In the genomic region with DNA sequence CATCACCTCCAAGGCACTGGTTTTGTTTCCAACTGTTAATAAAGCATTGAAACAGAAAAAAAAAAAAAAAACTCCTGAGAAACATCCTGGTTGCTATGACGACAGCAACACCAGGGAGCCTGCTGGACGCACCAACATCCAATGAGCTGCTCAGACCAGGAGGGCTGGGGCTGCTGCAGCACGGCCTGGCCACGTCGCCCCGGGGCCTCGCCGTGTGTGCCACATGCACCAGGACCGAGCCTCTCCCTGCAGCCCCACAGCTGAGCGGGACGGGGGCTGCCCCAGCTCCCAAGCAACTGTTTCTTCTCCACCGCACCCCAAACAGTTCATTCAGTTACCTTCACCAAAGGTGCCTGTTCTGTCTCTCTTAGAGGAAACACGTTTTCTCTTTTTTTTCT, we compare ENCODE assay signal across 9 cellular contexts. TPM values are rescaled to one million over a fixed set of nuclear protein-coding genes. Genes with fewer than 3 reads are reported as not detected.
DNase-seq lines count a peak whose midpoint lies in the region; ATAC-seq, FAIRE-seq and TF ChIP-seq lines count a peak whose summit lies in the region.
"Had no signal": no experiment of that assay in that cellular context is flagged by ENCODE, and none has a peak within 500 bp of the region (broad histone marks: within the 10 kb centered on the region; RNA-seq: fewer than 3 reads in every experiment).

No MANE protein-coding gene starts in this region.

- peaks cover 0 to 2% of the 10 kb centered on the region in 2 donors for H3K4me1 ChIP-seq in kidney (ENCODE audit: control insufficient read depth in 1 of 2, insufficient read depth in 1 of 2, low read depth in 1 of 2, low read length in 2 of 2)
- H3K4me1 ChIP-seq in subcutaneous abdominal adipose tissue (ENCODE audit: control insufficient read depth in 5 of 5, insufficient read depth in 5 of 5, low read length in 5 of 5) = peaks cover 8 to 24% (median 17%) of the 10 kb centered on the region in 5 donors

- H3K9me3 ChIP-seq in kidney (ENCODE audit: control insufficient read depth in 1 of 2, low read length in 2 of 2) (no peaks in the 10 kb centered on the region), subcutaneous abdominal adipose tissue (ENCODE audit: control insufficient read depth in 5 of 5, low read length in 5 of 5) (no peaks in the 10 kb centered on the region)

- H3K27me3 Mint-ChIP-seq in brain = no peaks in the 10 kb centered on the region

- ATAC-seq in HG03460 (IDR thresholded peaks at IDR 0.05; ENCODE audit: unreplicated experiment) (no peak), HG02884 (IDR thresholded peaks at IDR 0.05; ENCODE audit: unreplicated experiment) (no peak)

- H3K9ac ChIP-seq in kidney (ENCODE audit: low read length in 2 of 2) (no peak overlapping the region), subcutaneous abdominal adipose tissue (ENCODE audit: low read length in 5 of 5) (no peak overlapping the region)

- H3K4me3 ChIP-seq in kidney (ENCODE audit: low read length in 2 of 2) (no peak overlapping the region), subcutaneous abdominal adipose tissue (ENCODE audit: low read depth in 1 of 5, low read length in 5 of 5) (no peak overlapping the region)

- H3K27ac ChIP-seq in kidney (ENCODE audit: low read depth in 2 of 2, low read length in 2 of 2) (no peak overlapping the region), subcutaneous abdominal adipose tissue (ENCODE audit: low read depth, low read length) (peak overlapping the region; percentile 54)

- H3K36me3 ChIP-seq in kidney (ENCODE audit: control insufficient read depth in 1 of 2, insufficient read depth in 2 of 2, low read length in 2 of 2) (no peaks in the 10 kb centered on the region), subcutaneous abdominal adipose tissue (ENCODE audit: control insufficient read depth in 5 of 5, insufficient read depth in 5 of 5, low read length in 5 of 5) (peaks cover 0 to 11% (median 8%) of the 10 kb centered on the region in 5 donors)

- H3K36me3 Mint-ChIP-seq in brain = peaks cover 39% of the 10 kb centered on the region

- H3K9me3 Mint-ChIP-seq in brain = peaks cover 0 to 20% (median 12%) of the 10 kb centered on the region in 5 experiments

- intact Hi-C loops in kidney (cut with DNase I) = no loop called here

- peaks cover 0 to 4% (median 0%) of the 10 kb centered on the region in 5 donors for H3K27me3 ChIP-seq in subcutaneous abdominal adipose tissue (ENCODE audit: control insufficient read depth in 5 of 5, insufficient read depth in 4 of 5, low read length in 5 of 5)

- TF ChIP-seq CTCF in brain (conservative IDR thresholded peaks at IDR 0.05) = no peak
- no peak for TF ChIP-seq CTCF in kidney (IDR thresholded peaks at IDR 0.05; ENCODE audit: borderline replicate concordance, extremely low read depth, insufficient read depth)

- DNase-seq in NCI-H748 (lab: John Stamatoyannopoulos, UW; ENCODE audit: unreplicated experiment) (peak; percentile 70), NCI-H748 treated with DMSO at 0.1 percent for 48 hours (lab: John Stamatoyannopoulos, UW) (no peak), kidney (peak; percentile 49), SIG-M5 treated with dmso at 0.1 percent for 504 hours (lab: John Stamatoyannopoulos, UW; ENCODE audit: unreplicated experiment) (no peak)
- DNase-seq: ACHN had no signal

- H3K4me3 Mint-ChIP-seq in brain = peak overlapping the region; percentile 63 to 81 (median 80)

- no peak for FAIRE-seq in kidney (lab: Jason Lieb, UNC)

- H3K27ac Mint-ChIP-seq in brain = peak overlapping the region; percentile 88 to 99 (median 97)

- H3K4me1 Mint-ChIP-seq in brain = peaks cover 68% of the 10 kb centered on the region

RNA-seq across cellular contexts. Expression of gene RASA3, which starts 54.5 kb away (rescaled TPM):
- polyA plus RNA-seq in brain (ENCODE audit: insufficient read depth, low read depth, low replicate concordance) (12.4 TPM), kidney (ENCODE audit: insufficient read depth, low read depth, low replicate concordance) (4.2 TPM)
- total RNA-seq in kidney = 28.8 TPM

Comparison
In these comparisons a context has a peak if more than half of its experiments do, and no peak if none do; other contexts are left out.
1. DNase-seq: peak in NCI-H748 (single experiment) and kidney (single experiment); none in NCI-H748 treated with DMSO at 0.1 percent for 48 hours (single experiment) and SIG-M5 treated with dmso at 0.1 percent for 504 hours (single experiment).